In the genomic region with DNA sequence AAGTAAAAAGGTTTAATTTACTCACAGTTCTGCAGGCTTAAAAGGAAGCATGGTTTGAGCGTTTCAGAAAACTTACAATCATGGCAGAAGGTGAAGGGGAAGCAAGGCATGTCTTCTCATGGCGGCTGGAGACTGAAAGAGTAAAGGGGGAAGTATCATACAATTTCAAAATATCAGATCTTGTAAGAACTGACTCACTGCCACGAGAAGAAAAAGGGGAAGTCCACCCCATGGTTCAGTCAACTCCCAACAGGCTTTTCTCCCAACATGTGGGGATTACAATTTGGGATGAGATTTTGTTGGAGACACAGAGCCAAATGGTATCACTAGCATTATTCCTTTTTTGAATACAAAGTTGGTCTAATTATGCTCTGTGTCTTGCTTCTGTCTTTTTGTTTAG, we compare ENCODE assay signal across 15 cellular contexts.
"Had no signal": no experiment of that assay in that cellular context is flagged by ENCODE, and none has a peak within 500 bp of the region (broad histone marks: within the 10 kb centered on the region; RNA-seq: fewer than 3 reads in every experiment).

No MANE protein-coding gene starts in this region.

- H3K4me1 Mint-ChIP-seq: activated CD4-positive, alpha-beta memory T cell treated with anti-CD3 and anti-CD28 coated beads, Interleukin-2, amount 10 ng/mL, durations not matched to agents 7 days and 5 days; activated naive CD8-positive, alpha-beta T cell treated with anti-CD3 and anti-CD28 coated beads, Interleukin-2, amount 50 U/mL, for 24 hours; naive B cell; stimulated activated naive CD8-positive, alpha-beta T cell treated with anti-CD3 and anti-CD28 coated beads, Interleukin-15, amount 100 ng/mL, for 72 hours had no signal

- H3K4me3 ChIP-seq: ascending aorta, thyroid gland, uterus had no signal

- ATAC-seq: activated naive CD8-positive, alpha-beta T cell treated with anti-CD3 and anti-CD28 coated beads, Interleukin-2, amount 50 U/mL, for 24 hours; esophagus mucosa; stimulated activated naive CD8-positive, alpha-beta T cell treated with anti-CD3 and anti-CD28 coated beads, Interleukin-15, amount 100 ng/mL, for 72 hours had no signal

- H3K27me3 Mint-ChIP-seq: activated CD4-positive, alpha-beta memory T cell treated with anti-CD3 and anti-CD28 coated beads, Interleukin-2, amount 10 ng/mL, durations not matched to agents 7 days and 5 days; activated naive CD8-positive, alpha-beta T cell treated with anti-CD3 and anti-CD28 coated beads, Interleukin-2, amount 50 U/mL, for 24 hours; naive B cell; stimulated activated naive CD8-positive, alpha-beta T cell treated with anti-CD3 and anti-CD28 coated beads, Interleukin-15, amount 100 ng/mL, for 72 hours had no signal

- H3K36me3 ChIP-seq: ascending aorta, neutrophil, thyroid gland, uterus had no signal

- H3K27me3 ChIP-seq: ascending aorta, neutrophil, thyroid gland, uterus had no signal

- H3K27ac Mint-ChIP-seq: activated CD4-positive, alpha-beta memory T cell treated with anti-CD3 and anti-CD28 coated beads, Interleukin-2, amount 10 ng/mL, durations not matched to agents 7 days and 5 days; activated naive CD8-positive, alpha-beta T cell treated with anti-CD3 and anti-CD28 coated beads, Interleukin-2, amount 50 U/mL, for 24 hours; activated T-helper 1 cell treated with anti-CD3 and anti-CD28 coated beads, Interleukin-12 subunit alpha, Interleukin-12 subunit beta, Interleukin-2, Interleukin-4 antibody, amounts not matched to agents 30 ng/mL and 10 ng/mL and 1 ng/mL, durations not matched to agents 14 hours and 24 hours and 36 hours; naive B cell had no signal

- H3K4me3 Mint-ChIP-seq: activated CD4-positive, alpha-beta memory T cell treated with anti-CD3 and anti-CD28 coated beads, Interleukin-2, amount 10 ng/mL, durations not matched to agents 7 days and 5 days; activated naive CD8-positive, alpha-beta T cell treated with anti-CD3 and anti-CD28 coated beads, Interleukin-2, amount 50 U/mL, for 24 hours; activated T-helper 1 cell treated with anti-CD3 and anti-CD28 coated beads, Interleukin-12 subunit alpha, Interleukin-12 subunit beta, Interleukin-2, Interleukin-4 antibody, amounts not matched to agents 30 ng/mL and 10 ng/mL and 1 ng/mL, durations not matched to agents 14 hours and 24 hours and 36 hours; naive B cell; stimulated activated naive CD8-positive, alpha-beta T cell treated with anti-CD3 and anti-CD28 coated beads, Interleukin-15, amount 100 ng/mL, for 72 hours had no signal

- H3K9me3 ChIP-seq: ascending aorta, neutrophil, thyroid gland, uterus had no signal

- H3K27ac ChIP-seq: ascending aorta, neutrophil, thyroid gland, uterus had no signal

- H3K36me3 Mint-ChIP-seq: naive B cell had no signal

- H3K4me1 ChIP-seq: ascending aorta, thyroid gland, uterus had no signal

- DNase-seq: activated CD4-positive, alpha-beta memory T cell treated with anti-CD3 and anti-CD28 coated beads, Interleukin-2, amount 10 ng/mL, durations not matched to agents 7 days and 5 days; activated CD8-positive, alpha-beta memory T cell treated with anti-CD3 and anti-CD28 coated beads, Interleukin-2, amount 50 U/mL, for 48 hours; activated naive CD4-positive, alpha-beta T cell treated with Interleukin-2 at 50 U/mL for 16 hours; activated naive CD8-positive, alpha-beta T cell treated with anti-CD3 and anti-CD28 coated beads, Interleukin-2, amount 50 U/mL, for 24 hours; naive B cell; retina; stimulated activated CD4-positive, alpha-beta T cell treated with anti-CD3 and anti-CD28 coated beads, Interleukin-15, amount 100 ng/mL, for 24 hours; stimulated activated CD4-positive, alpha-beta T cell treated with anti-CD3 and anti-CD28 coated beads, Interleukin-4, amount 100 ng/mL, for 24 hours; stimulated activated naive CD8-positive, alpha-beta T cell treated with anti-CD3 and anti-CD28 coated beads, Interleukin-15, amount 100 ng/mL, for 72 hours; thyroid gland; uterus had no signal
